8 cellular contexts compared by ENCODE assay signal in genomic region chr12:94148841-94149780, GRCh38. TPM values are rescaled to one million over a fixed set of nuclear protein-coding genes. Genes with fewer than 3 reads are reported as not detected.
DNase-seq lines count a peak whose midpoint lies in the region; ATAC-seq lines count a peak whose summit lies in the region.

No MANE protein-coding gene starts in this region.

- DNase-seq in D341Med (ENCODE audit: low spot score) = peak; percentile 79
- peak; percentile 26 for DNase-seq in T-helper 9 cell
- peak; percentile 39 for DNase-seq in central memory CD4-positive, alpha-beta T cell
- DNase-seq in left colon = peak; percentile 56 to 71
- DNase-seq in stimulated activated CD8-positive, alpha-beta memory T cell treated with anti-CD3 and anti-CD28 coated beads, Interleukin-12 subunit alpha, Interleukin-12 subunit beta, amount 100 ng/mL, for 4 hours (ENCODE audit: low read depth) = peak; percentile 22
- no peak for DNase-seq in pons (ENCODE audit: low spot score)

- ATAC-seq in GM19438 (IDR thresholded peaks at IDR 0.05; ENCODE audit: low read depth, unreplicated experiment) (peak; percentile 32), HG03565 (IDR thresholded peaks at IDR 0.05; ENCODE audit: unreplicated experiment) (peak; percentile 18), left colon (peak; percentile 31)

- intact Hi-C loops in left colon (cut with DNase I, micrococcal nuclease) = loop anchor here in 1 of 2 donors (5.0 to 10.0 kb wide), 2 partner anchors 286 to 383 kb away; no protein-coding TSS in a partner anchor

RNA-seq across cellular contexts. Expression of gene PLXNC1, which starts 0.7 kb away (rescaled TPM):
- total RNA-seq in left colon = 10 to 100 TPM in 1 of 2 donors, 1 to 10 TPM in 1; 7.4 to 11.2 TPM
